ENCODE assay signal across 29 cellular contexts in the genomic region with DNA sequence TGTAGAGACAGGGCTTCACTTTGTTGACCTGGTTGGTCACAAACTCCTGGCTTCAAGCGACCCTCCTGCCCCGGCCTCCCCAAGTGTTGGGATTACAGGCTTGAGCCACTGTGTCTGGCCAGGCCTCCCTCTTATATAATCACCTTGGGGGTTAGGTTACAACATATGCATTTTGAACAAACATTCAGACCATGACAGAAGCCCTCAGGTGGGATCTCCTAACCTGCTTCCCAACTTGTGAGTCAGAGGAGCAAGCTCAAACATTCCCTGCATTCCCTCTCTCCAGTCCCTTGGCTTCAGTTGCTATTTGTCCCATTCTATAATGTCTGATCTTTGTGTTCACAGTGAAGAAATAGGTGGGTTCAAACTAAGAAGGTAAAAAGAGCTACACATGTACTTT.
"Had no signal": no experiment of that assay in that cellular context is flagged by ENCODE, and none has a peak within 500 bp of the region (broad histone marks: within the 10 kb centered on the region; RNA-seq: fewer than 3 reads in every experiment).

No MANE protein-coding gene starts in this region.

- H3K27me3 Mint-ChIP-seq: activated CD4-positive, alpha-beta T cell treated with anti-CD3 and anti-CD28 coated beads for 36 hours; activated naive CD8-positive, alpha-beta T cell; type B pancreatic cell had no signal

- H3K4me2 ChIP-seq: hepatocyte had no signal

- ATAC-seq: activated CD4-positive, alpha-beta T cell treated with anti-CD3 and anti-CD28 coated beads for 36 hours; activated CD8-positive, alpha-beta T cell treated with anti-CD3 and anti-CD28 coated beads, Interleukin-2, amount 10 ng/mL, durations not matched to agents 7 days and 5 days; activated T-cell treated with anti-CD3 and anti-CD28 coated beads, Interleukin-2, amount 50 U/mL, for 72 hours; gastroesophageal sphincter; left lung; sciatic nerve; stimulated activated naive CD8-positive, alpha-beta T cell treated with anti-CD3 and anti-CD28 coated beads, Interleukin-15, Interleukin-2, amounts not matched to agents 100 U/mL and 50 U/mL, for 24 hours had no signal

- H2AFZ ChIP-seq: hepatocyte had no signal

- H3K36me3 ChIP-seq: cardiac muscle cell, colonic mucosa, gastroesophageal sphincter, left lung, neutrophil, thoracic aorta, uterus had no signal

- H3K4me3 Mint-ChIP-seq: activated CD4-positive, alpha-beta T cell treated with anti-CD3 and anti-CD28 coated beads for 36 hours; activated CD8-positive, alpha-beta T cell treated with anti-CD3 and anti-CD28 coated beads, Interleukin-2, amount 10 ng/mL, durations not matched to agents 7 days and 5 days; activated naive CD8-positive, alpha-beta T cell; activated T-cell treated with anti-CD3 and anti-CD28 coated beads, Interleukin-2, amount 50 U/mL, for 72 hours; immature natural killer cell; nephron; type B pancreatic cell had no signal

- H3K36me3 Mint-ChIP-seq: activated naive CD8-positive, alpha-beta T cell; immature natural killer cell; type B pancreatic cell had no signal

- H3K9me3 Mint-ChIP-seq: nephron, type B pancreatic cell had no signal

- H3K79me2 ChIP-seq: hepatocyte had no signal

- H3K27me3 ChIP-seq: cardiac muscle cell, colonic mucosa, gastroesophageal sphincter, hepatocyte, neutrophil, uterus had no signal

- H3K27ac Mint-ChIP-seq: activated CD4-positive, alpha-beta T cell treated with anti-CD3 and anti-CD28 coated beads for 36 hours; activated CD8-positive, alpha-beta T cell treated with anti-CD3 and anti-CD28 coated beads, Interleukin-2, amount 10 ng/mL, durations not matched to agents 7 days and 5 days; activated naive CD8-positive, alpha-beta T cell; activated T-cell treated with anti-CD3 and anti-CD28 coated beads, Interleukin-2, amount 50 U/mL, for 72 hours; immature natural killer cell; nephron; type B pancreatic cell had no signal

- DNase-seq: activated CD4-positive, alpha-beta T cell treated with anti-CD3 and anti-CD28 coated beads for 36 hours; activated CD4-positive, CD25-positive, alpha-beta regulatory T cell; activated CD8-positive, alpha-beta T cell treated with anti-CD3 and anti-CD28 coated beads, Interleukin-2, amount 10 ng/mL, durations not matched to agents 7 days and 5 days; activated naive CD4-positive, alpha-beta T cell; activated T-cell treated with anti-CD3 and anti-CD28 coated beads for 4 hours; activated T-cell treated with anti-CD3 and anti-CD28 coated beads, Interleukin-2, amount 50 U/mL, for 72 hours; anterior cingulate cortex; cerebellar nuclear complex; colonic mucosa; effector CD8-positive, alpha-beta T cell; erythroblast; immature natural killer cell; kidney glomerular epithelial cell; left lung; stimulated activated CD4-positive, alpha-beta T cell treated with anti-CD3 and anti-CD28 coated beads, Interleukin-12 subunit alpha, Interleukin-12 subunit beta, amount 100 ng/mL, for 4 hours; stimulated activated CD4-positive, alpha-beta T cell treated with anti-CD3 and anti-CD28 coated beads, Interleukin-4, amount 100 ng/mL, for 1 hour; stimulated activated naive CD8-positive, alpha-beta T cell treated with anti-CD3 and anti-CD28 coated beads, Interleukin-15, Interleukin-2, amounts not matched to agents 100 U/mL and 50 U/mL, for 24 hours; uterus had no signal

- H3K27ac ChIP-seq: cardiac muscle cell, colonic mucosa, gastroesophageal sphincter, hepatocyte, left lung, neutrophil, skin epidermis, thoracic aorta, uterus had no signal

- H3K4me3 ChIP-seq: cardiac muscle cell, colonic mucosa, gastroesophageal sphincter, hepatocyte, left lung, lung, skin epidermis, thoracic aorta, uterus had no signal

- H3K4me1 Mint-ChIP-seq: activated CD4-positive, alpha-beta T cell treated with anti-CD3 and anti-CD28 coated beads for 36 hours; immature natural killer cell; nephron had no signal

- H3K9me3 ChIP-seq: colonic mucosa, gastroesophageal sphincter, left lung, neutrophil, thoracic aorta, uterus had no signal

- H3K4me1 ChIP-seq: colonic mucosa, gastroesophageal sphincter, left lung, uterus had no signal
